ENCODE assay signal across 27 cellular contexts in genomic region chr1:179334440-179334839, GRCh38. TPM values are rescaled to one million over a fixed set of nuclear protein-coding genes. Genes with fewer than 3 reads are reported as not detected.
"Had no signal": no experiment of that assay in that cellular context is flagged by ENCODE, and none has a peak within 500 bp of the region (broad histone marks: within the 10 kb centered on the region; RNA-seq: fewer than 3 reads in every experiment).

No MANE protein-coding gene starts in this region.

- H3K27ac Mint-ChIP-seq: activated CD4-positive, alpha-beta memory T cell treated with anti-CD3 and anti-CD28 coated beads, Interleukin-2, amount 10 ng/mL, durations not matched to agents 7 days and 5 days; activated naive CD4-positive, alpha-beta T cell treated with anti-CD3 and anti-CD28 coated beads, Interleukin-2, amount 10 ng/mL, durations not matched to agents 7 days and 5 days; activated naive CD8-positive, alpha-beta T cell; activated T-helper 2 cell treated with anti-CD3 and anti-CD28 coated beads, Interferon-gamma antibody, Interleukin-2, Interleukin-4, amounts not matched to agents 10 μg/mL and 5 μg/mL and 100 μg/mL, durations not matched to agents 14 hours and 24 hours and 36 hours had no signal

- H3K4me3 Mint-ChIP-seq: activated CD4-positive, alpha-beta memory T cell treated with anti-CD3 and anti-CD28 coated beads, Interleukin-2, amount 10 ng/mL, durations not matched to agents 7 days and 5 days; activated naive CD4-positive, alpha-beta T cell treated with anti-CD3 and anti-CD28 coated beads, Interleukin-2, amount 10 ng/mL, durations not matched to agents 7 days and 5 days; activated naive CD8-positive, alpha-beta T cell; effector memory CD8-positive, alpha-beta T cell had no signal

- H3K27ac ChIP-seq: body of pancreas, colonic mucosa, dorsolateral prefrontal cortex, esophagus muscularis mucosa, foreskin keratinocyte, gastrocnemius medialis, heart left ventricle had no signal

- DNase-seq: activated CD4-positive, alpha-beta memory T cell treated with anti-CD3 and anti-CD28 coated beads, Interleukin-2, amount 10 ng/mL, durations not matched to agents 7 days and 5 days; activated CD4-positive, alpha-beta T cell treated with anti-CD3 and anti-CD28 coated beads for 48 hours; activated CD4-positive, CD25-positive, alpha-beta regulatory T cell; activated CD4-positive, CD25-positive, alpha-beta regulatory T cell treated with anti-CD3 and anti-CD28 coated beads, Interleukin-2, amount 50 U/mL, for 72 hours; activated CD8-positive, alpha-beta memory T cell treated with anti-CD3 and anti-CD28 coated beads, Interleukin-2, amount 50 U/mL, for 48 hours; activated effector memory CD4-positive, alpha-beta T cell treated with anti-CD3 and anti-CD28 coated beads, Interleukin-2, amount 50 U/mL, for 16 hours; activated naive CD4-positive, alpha-beta T cell treated with anti-CD3 and anti-CD28 coated beads, Interleukin-2, amount 10 ng/mL, durations not matched to agents 7 days and 5 days; activated T-cell treated with anti-CD3 and anti-CD28 coated beads for 4 hours; amniotic stem cell; aorta; body of pancreas; caudate nucleus; cerebellar nuclear complex; colonic mucosa; dorsolateral prefrontal cortex; effector CD4-positive, alpha-beta T cell; effector memory CD8-positive, alpha-beta T cell; erythroblast; foreskin keratinocyte; gastrocnemius medialis; glutamatergic neuron; heart left ventricle; hypothalamus; T-helper 1 cell had no signal

- H3K9me3 Mint-ChIP-seq: activated CD4-positive, alpha-beta memory T cell treated with anti-CD3 and anti-CD28 coated beads, Interleukin-2, amount 10 ng/mL, durations not matched to agents 7 days and 5 days; activated naive CD4-positive, alpha-beta T cell treated with anti-CD3 and anti-CD28 coated beads, Interleukin-2, amount 10 ng/mL, durations not matched to agents 7 days and 5 days; effector memory CD8-positive, alpha-beta T cell had no signal

- H3K27me3 Mint-ChIP-seq: activated CD4-positive, alpha-beta memory T cell treated with anti-CD3 and anti-CD28 coated beads, Interleukin-2, amount 10 ng/mL, durations not matched to agents 7 days and 5 days; activated naive CD4-positive, alpha-beta T cell treated with anti-CD3 and anti-CD28 coated beads, Interleukin-2, amount 10 ng/mL, durations not matched to agents 7 days and 5 days; activated naive CD8-positive, alpha-beta T cell; effector memory CD8-positive, alpha-beta T cell had no signal

- H3K4me3 ChIP-seq: body of pancreas, colonic mucosa, dorsolateral prefrontal cortex, esophagus muscularis mucosa, gastrocnemius medialis, heart left ventricle had no signal

- ATAC-seq: body of pancreas; effector memory CD8-positive, alpha-beta T cell; foreskin keratinocyte; gastrocnemius medialis; heart left ventricle had no signal

- H3K4me1 ChIP-seq: colonic mucosa, esophagus muscularis mucosa, foreskin keratinocyte, gastrocnemius medialis, heart left ventricle had no signal

- H3K9me3 ChIP-seq: body of pancreas, colonic mucosa, esophagus muscularis mucosa, gastrocnemius medialis had no signal

- H3K27me3 ChIP-seq: body of pancreas, colonic mucosa, dorsolateral prefrontal cortex, esophagus muscularis mucosa, foreskin keratinocyte, gastrocnemius medialis, heart left ventricle had no signal

- H3K36me3 ChIP-seq: colonic mucosa, gastrocnemius medialis had no signal

RNA-seq across cellular contexts. Expression of gene AXDND1, which starts 31.3 kb away (rescaled TPM):
- total RNA-seq: aorta, gastrocnemius medialis had no signal
